16 cellular contexts compared by ENCODE assay signal in genomic region chr19:4199699-4200293, GRCh38. TPM values are rescaled to one million over a fixed set of nuclear protein-coding genes. Genes with fewer than 3 reads are reported as not detected.
DNase-seq lines count a peak whose midpoint lies in the region; ATAC-seq, FAIRE-seq and TF ChIP-seq lines count a peak whose summit lies in the region.
"Had no signal": no experiment of that assay in that cellular context is flagged by ENCODE, and none has a peak within 500 bp of the region (broad histone marks: within the 10 kb centered on the region; RNA-seq: fewer than 3 reads in every experiment).

No MANE protein-coding gene starts in this region.

- no peak for TF ChIP-seq EP300 in HepG2 (IDR thresholded peaks at IDR 0.05; ENCODE audit: low read depth in 2 of 2, low read length in 2 of 2)
- no peak for TF ChIP-seq EP300 in HepG2 (CRISPR knock-in tag; IDR thresholded peaks at IDR 0.05; ENCODE audit: borderline replicate concordance)

- BruUV-seq in Calu3 (replicated peaks; lab: Mats Ljungman, UMichigan), result no TSS peak
- BruUV-seq in PC-9 (replicated peaks; lab: Mats Ljungman, UMichigan), result no TSS peak
- BruUV-seq in HepG2 (replicated peaks; lab: Mats Ljungman, UMichigan), result no TSS peak

- in situ Hi-C loops in HepG2 (cut with HindIII; ENCODE audit: extremely low pct_ligation_motif_present, low pct_unique_long_range_greater_than_20kb), result loop anchor here (5.0 to 25.0 kb wide), 2 partner anchors 212 to 337 kb away; partner anchors contain the start of genes EEF2 and ZFR2

- no peak overlapping the region for H3K4me3 Mint-ChIP-seq in Calu3 (ENCODE audit: low read depth, unreplicated experiment)
- no peak overlapping the region for H3K4me3 Mint-ChIP-seq in HFFc6
- H3K4me3 Mint-ChIP-seq in activated T-cell treated with anti-CD3 and anti-CD28 coated beads, Interleukin-2, amount 50 U/mL, for 4 hours, result no peak overlapping the region
- no peak overlapping the region for H3K4me3 Mint-ChIP-seq in activated CD4-positive, alpha-beta memory T cell treated with anti-CD3 and anti-CD28 coated beads for 36 hours
- H3K4me3 Mint-ChIP-seq: effector memory CD8-positive, alpha-beta T cell had no signal

- H3K4me1 Mint-ChIP-seq in Calu3 (ENCODE audit: low read depth, unreplicated experiment) (peaks cover 12% of the 10 kb centered on the region), HFFc6 (ENCODE audit: low read depth) (peaks cover 18% of the 10 kb centered on the region)
- peaks cover 11% of the 10 kb centered on the region for H3K4me1 Mint-ChIP-seq in activated T-cell treated with anti-CD3 and anti-CD28 coated beads, Interleukin-2, amount 50 U/mL, for 4 hours (ENCODE audit: low read depth)
- peaks cover 9% of the 10 kb centered on the region for H3K4me1 Mint-ChIP-seq in activated CD4-positive, alpha-beta memory T cell treated with anti-CD3 and anti-CD28 coated beads for 36 hours (ENCODE audit: low read depth)

- H3K27me3 ChIP-seq in PC-9 (ENCODE audit: insufficient read depth, low read depth), result no peaks in the 10 kb centered on the region
- peaks cover 7 to 48% of the 10 kb centered on the region in 2 experiments; a peak in 4 of 5 replicates for H3K27me3 ChIP-seq in HepG2 (ENCODE audit: control insufficient read depth in 1 of 2, insufficient read depth in 2 of 2, low read length in 2 of 2)

- H3K27ac ChIP-seq in PC-9 (no peak overlapping the region), HepG2 (ENCODE audit: extremely low read length, insufficient read depth, low read length) (no peak overlapping the region)
- H3K27ac ChIP-seq: cardiac muscle cell, SK-N-MC had no signal

- no peaks in the 10 kb centered on the region for H3K79me2 ChIP-seq in PC-9 (ENCODE audit: low read depth)
- no peaks in the 10 kb centered on the region for H3K79me2 ChIP-seq in HepG2 (ENCODE audit: insufficient read depth, low read length)

- H3F3A ChIP-seq in PC-9 (ENCODE audit: insufficient read depth, low read depth), result no peaks in the 10 kb centered on the region

- DNase-seq in Calu3 (peak; percentile 37), HFFc6 (no peak), PC-9 (no peak), HepG2 (ENCODE audit: low spot score) (peak; percentile 34)
- no peak for DNase-seq in activated T-cell treated with anti-CD3 and anti-CD28 coated beads, Interleukin-2, amount 50 U/mL, for 4 hours
- no peak for DNase-seq in activated CD4-positive, alpha-beta memory T cell treated with anti-CD3 and anti-CD28 coated beads for 36 hours
- DNase-seq: activated CD4-positive, alpha-beta T cell treated with anti-CD3 and anti-CD28 coated beads, Interleukin-2, amount 50 U/mL, for 48 hours; activated T-cell treated with anti-CD3 and anti-CD28 coated beads, Interleukin-2, amount 50 U/mL, for 48 hours; DND-41; effector memory CD8-positive, alpha-beta T cell; naive thymus-derived CD8-positive, alpha-beta T cell had no signal

- POLR2A ChIA-PET in PC-9 (lab: Charles Lee; ENCODE audit: unreplicated experiment) (no interaction called here), HepG2 (lab: Yijun Ruan, JAX) (no interaction called here)
- POLR2A ChIA-PET in activated CD4-positive, alpha-beta memory T cell treated with anti-CD3 and anti-CD28 coated beads for 36 hours (lab: Charles Lee), result no interaction called here

- peaks cover 10% of the 10 kb centered on the region for H3K36me3 Mint-ChIP-seq in Calu3 (ENCODE audit: insufficient read depth, unreplicated experiment)
- peaks cover 9% of the 10 kb centered on the region; the same call in 1 of the 2 replicates for H3K36me3 Mint-ChIP-seq in HFFc6 (ENCODE audit: low read depth)
- H3K36me3 Mint-ChIP-seq in activated T-cell treated with anti-CD3 and anti-CD28 coated beads, Interleukin-2, amount 50 U/mL, for 4 hours (ENCODE audit: insufficient read depth), result no peaks in the 10 kb centered on the region
- H3K36me3 Mint-ChIP-seq in activated CD4-positive, alpha-beta memory T cell treated with anti-CD3 and anti-CD28 coated beads for 36 hours, result peaks cover 6% of the 10 kb centered on the region

- WGBS in HepG2 (ENCODE audit: low lambda C conversion rate), result 9% methylated on average over 5 of the region's 33 CpGs

- TF ChIP-seq CTCF in Calu3 (IDR thresholded peaks at IDR 0.05; ENCODE audit: unreplicated experiment) (no peak), HFFc6 (IDR thresholded peaks at IDR 0.05) (0 out of 2 replicates have a peak, but pooled peaks have one; percentile 7), PC-9 (conservative IDR thresholded peaks at IDR 0.05) (peak; percentile 57), HepG2 (CRISPR knock-in tag; IDR thresholded peaks at IDR 0.05) (peak; percentile 63)

- TF ChIP-seq POLR2A in HepG2 (IDR thresholded peaks at IDR 0.05; ENCODE audit: insufficient read depth in 1 of 2, low read depth in 2 of 2, low read length in 2 of 2), result no peak

- H3K27ac Mint-ChIP-seq in Calu3 (ENCODE audit: unreplicated experiment), result no peak overlapping the region
- H3K27ac Mint-ChIP-seq in HFFc6, result no peak overlapping the region
- H3K27ac Mint-ChIP-seq in activated CD4-positive, alpha-beta memory T cell treated with anti-CD3 and anti-CD28 coated beads for 36 hours, result no peak overlapping the region

- H2AFZ ChIP-seq in PC-9, result no peak overlapping the region
- H2AFZ ChIP-seq in HepG2 (ENCODE audit: low read length), result no peak overlapping the region

- peaks cover 7% of the 10 kb centered on the region for H3K9me3 Mint-ChIP-seq in Calu3 (ENCODE audit: low read depth, unreplicated experiment)
- H3K9me3 Mint-ChIP-seq in HFFc6, result peaks cover 6% of the 10 kb centered on the region
- no peaks in the 10 kb centered on the region for H3K9me3 Mint-ChIP-seq in activated T-cell treated with anti-CD3 and anti-CD28 coated beads, Interleukin-2, amount 50 U/mL, for 4 hours
- H3K9me3 Mint-ChIP-seq in activated CD4-positive, alpha-beta memory T cell treated with anti-CD3 and anti-CD28 coated beads for 36 hours, result peaks cover 9% of the 10 kb centered on the region
- H3K9me3 Mint-ChIP-seq: effector memory CD8-positive, alpha-beta T cell had no signal

- no peaks in the 10 kb centered on the region for H3K4me1 ChIP-seq in PC-9 (replicated peaks; ENCODE audit: insufficient read depth)
- peaks cover 22% of the 10 kb centered on the region for H3K4me1 ChIP-seq in HepG2 (ENCODE audit: insufficient read depth, low read length)

- H3K4me3 ChIP-seq in PC-9 (no peak overlapping the region), HepG2 (replicated peaks in 1 of 3; ENCODE audit: insufficient read depth in 1 of 3, low read depth in 2 of 3, low read length in 3 of 3) (no peak overlapping the region)
- H3K4me3 ChIP-seq: cardiac muscle cell, SK-N-MC had no signal

- H3K9me3 ChIP-seq in PC-9 (ENCODE audit: insufficient read depth, low read depth) (no peaks in the 10 kb centered on the region), HepG2 (ENCODE audit: low read length) (no peaks in the 10 kb centered on the region)

- ATAC-seq in HepG2, result peak; percentile 80
- ATAC-seq in activated T-cell treated with anti-CD3 and anti-CD28 coated beads, Interleukin-2, amount 50 U/mL, for 4 hours, result no peak
- no peak for ATAC-seq in HG02970 (IDR thresholded peaks at IDR 0.05; ENCODE audit: low FRiP score, unreplicated experiment)
- ATAC-seq: effector memory CD8-positive, alpha-beta T cell; naive thymus-derived CD8-positive, alpha-beta T cell had no signal

- no peaks in the 10 kb centered on the region for H3K9me2 ChIP-seq in PC-9 (ENCODE audit: insufficient read depth)

- H3K36me3 ChIP-seq in PC-9 (ENCODE audit: low read depth) (no peaks in the 10 kb centered on the region), HepG2 (replicated peaks in 1 of 2; ENCODE audit: control insufficient read depth in 1 of 2, insufficient read depth in 2 of 2, low read length in 2 of 2) (no peaks in the 10 kb centered on the region)
- H3K36me3 ChIP-seq: cardiac muscle cell had no signal

- no peak overlapping the region for H3K9ac ChIP-seq in HepG2 (ENCODE audit: insufficient read depth, low read depth, low read length)

- no peak for FAIRE-seq in HepG2 (lab: Jason Lieb, UNC)

- H3K4me2 ChIP-seq in PC-9 (peak overlapping the region; percentile 40), HepG2 (ENCODE audit: low read depth, low read length) (no peak overlapping the region; the same call in 1 of the 2 replicates)

- intact Hi-C loops in Calu3 (cut with micrococcal nuclease; ENCODE audit: unreplicated experiment) (loop anchor here (5.0 to 10.0 kb wide), 2 partner anchors 212 to 345 kb away; partner anchors contain the start of gene EEF2), PC-9 (cut with micrococcal nuclease; ENCODE audit: unreplicated experiment) (loop anchor here (5.0 to 10.0 kb wide), 2 partner anchors 57 to 875 kb away; no protein-coding TSS in a partner anchor), HepG2 (cut with micrococcal nuclease; ENCODE audit: unreplicated experiment) (no loop called here)
- intact Hi-C loops in activated CD4-positive, alpha-beta memory T cell treated with anti-CD3 and anti-CD28 coated beads for 36 hours (cut with micrococcal nuclease), result loop anchor here (5.0 kb wide), 1 partner anchor 57 kb away; no protein-coding TSS in a partner anchor

- CTCF ChIA-PET in Calu3 (lab: Charles Lee), result interaction anchor here (0.6 to 1.6 kb wide), 3 partner anchors 34 to 348 kb away, joined by 3 to 6 read pairs (median 3); no protein-coding TSS in a partner anchor
- CTCF ChIA-PET in PC-9 (lab: Charles Lee), result interaction anchor here (0.7 kb wide), 1 partner anchor 83 kb away, joined by 3 read pairs; no protein-coding TSS in a partner anchor
- CTCF ChIA-PET in HepG2 (lab: Yijun Ruan, JAX; ENCODE audit: low intra/inter-chr PET ratio, low total read pairs), result interaction anchor here (1.2 kb wide), 2 partner anchors 14 to 59 kb away, joined by 3 read pairs; no protein-coding TSS in a partner anchor
- CTCF ChIA-PET in activated CD4-positive, alpha-beta memory T cell treated with anti-CD3 and anti-CD28 coated beads for 36 hours (lab: Charles Lee), result no interaction called here

- peaks cover 72% of the 10 kb centered on the region for H3K27me3 Mint-ChIP-seq in Calu3 (ENCODE audit: unreplicated experiment)
- H3K27me3 Mint-ChIP-seq in HFFc6 (ENCODE audit: insufficient read depth), result peaks cover 27% of the 10 kb centered on the region
- peaks cover 38% of the 10 kb centered on the region for H3K27me3 Mint-ChIP-seq in activated T-cell treated with anti-CD3 and anti-CD28 coated beads, Interleukin-2, amount 50 U/mL, for 4 hours (ENCODE audit: low read depth)
- peaks cover 33% of the 10 kb centered on the region for H3K27me3 Mint-ChIP-seq in activated CD4-positive, alpha-beta memory T cell treated with anti-CD3 and anti-CD28 coated beads for 36 hours

- H4K20me1 ChIP-seq in PC-9 (ENCODE audit: insufficient read depth) (no peaks in the 10 kb centered on the region), HepG2 (ENCODE audit: insufficient read depth, low read length) (no peaks in the 10 kb centered on the region)

- TF ChIP-seq RAD21 in HepG2 (CRISPR knock-in tag; IDR thresholded peaks at IDR 0.05), result no peak

RNA-seq across cellular contexts. Expression of gene ANKRD24, which starts 17.3 kb away (rescaled TPM):
- total RNA-seq in Calu3 (2022), result 0.76 and 1.4 TPM in 2 replicates
- under 1 TPM; 0.11 to 0.81 (median 0.54) TPM for total RNA-seq in HFFc6 (2021; fragmentation: NEBNext Ultra II Directional; extraction: Animal tissue kit (Norgen Biotek cat#: 25700))
- total RNA-seq in PC-9 (2021), result 0.79 and 1.0 TPM in 2 replicates
- total RNA-seq in HepG2 (2016; rRNA removed; fragmentation: Illumina TruSeq; extraction: Trizol), result 0.13 TPM in 1 of 2 replicates, not detected in the other
- not detected in 2 replicates for total RNA-seq in HepG2 (2016; cell fraction: cytosol; rRNA removed; fragmentation: Illumina TruSeq; extraction: Trizol; ENCODE audit: low read depth)
- 0.06 and 0.19 TPM in 2 replicates for total RNA-seq in HepG2 (2016; cell fraction: insoluble cytoplasmic fraction; rRNA removed; fragmentation: Illumina TruSeq; extraction: Trizol)
- not detected in 2 replicates for total RNA-seq in HepG2 (2016; cell fraction: membrane; rRNA removed; fragmentation: Illumina TruSeq; extraction: Trizol)
- total RNA-seq in HepG2 (2016; cell fraction: nucleus; rRNA removed; fragmentation: Illumina TruSeq; extraction: Trizol), result 0.22 TPM in 1 of 2 replicates, not detected in the other
- 0.17 and 0.24 TPM in 2 replicates for polyA plus RNA-seq in HepG2 (2011; rRNA removed)
- 0.15 and 0.19 TPM in 2 replicates for polyA plus RNA-seq in HepG2 (2011; cell fraction: cytosol; rRNA removed)
- 0.97 and 1.2 TPM in 2 replicates for polyA plus RNA-seq in HepG2 (2011; cell fraction: nucleus; rRNA removed)
- 0.13 and 0.28 TPM in 2 replicates for polyA plus RNA-seq in HepG2 (2012)
- polyA plus RNA-seq in HepG2 (2016; cell fraction: cytosol; fragmentation: Illumina TruSeq; extraction: Trizol; ENCODE audit: low read depth), result not detected in 2 replicates
- not detected in 2 replicates for polyA plus RNA-seq in HepG2 (2016; cell fraction: insoluble cytoplasmic fraction; fragmentation: Illumina TruSeq; extraction: Trizol; ENCODE audit: low read depth)
- not detected in 2 replicates for polyA plus RNA-seq in HepG2 (2016; cell fraction: membrane; fragmentation: Illumina TruSeq; extraction: Trizol; ENCODE audit: low read depth)
- polyA plus RNA-seq in HepG2 (2016; cell fraction: nucleus; fragmentation: Illumina TruSeq; extraction: Trizol; ENCODE audit: insufficient read depth, low read depth), result 0.36 and 0.63 TPM in 2 replicates
- 0.07 and 0.20 TPM in 2 replicates for polyA minus RNA-seq in HepG2 (2011; rRNA and poly(A)+ RNA removed; ENCODE audit: low replicate concordance)
- polyA minus RNA-seq in HepG2 (2011; cell fraction: cytosol; rRNA and poly(A)+ RNA removed), result not detected in 2 replicates
- polyA minus RNA-seq in HepG2 (2011; cell fraction: nucleus; rRNA and poly(A)+ RNA removed), result 0.25 TPM in 1 of 2 replicates, not detected in the other
- total RNA-seq in activated T-cell treated with anti-CD3 and anti-CD28 coated beads, Interleukin-2, amount 50 U/mL, for 4 hours, result under 1 TPM; 0.25 to 0.71 (median 0.26) TPM
- 1 to 10 TPM; 1.7 to 1.8 TPM for total RNA-seq in activated CD4-positive, alpha-beta memory T cell treated with anti-CD3 and anti-CD28 coated beads for 36 hours

RNA-seq across cellular contexts. Expression of gene SIRT6, which starts 17.4 kb away (rescaled TPM):
- total RNA-seq in Calu3 (2022) (22.9 and 26.6 TPM in 2 replicates), PC-9 (2021) (22.2 and 23.2 TPM in 2 replicates), HepG2 (2016; rRNA removed; fragmentation: Illumina TruSeq; extraction: Trizol) (8.6 and 11.0 TPM in 2 replicates)
- total RNA-seq in HFFc6 (2021; fragmentation: NEBNext Ultra II Directional; extraction: Animal tissue kit (Norgen Biotek cat#: 25700)), result 10 to 100 TPM; 23.4 to 27.5 (median 25.2) TPM
- total RNA-seq in HepG2 (2016; cell fraction: cytosol; rRNA removed; fragmentation: Illumina TruSeq; extraction: Trizol; ENCODE audit: low read depth), result 7.2 and 9.1 TPM in 2 replicates
- total RNA-seq in HepG2 (2016; cell fraction: insoluble cytoplasmic fraction; rRNA removed; fragmentation: Illumina TruSeq; extraction: Trizol), result 7.9 and 10.6 TPM in 2 replicates
- total RNA-seq in HepG2 (2016; cell fraction: membrane; rRNA removed; fragmentation: Illumina TruSeq; extraction: Trizol), result 7.5 and 8.1 TPM in 2 replicates
- 7.0 and 8.1 TPM in 2 replicates for total RNA-seq in HepG2 (2016; cell fraction: nucleus; rRNA removed; fragmentation: Illumina TruSeq; extraction: Trizol)
- 18.4 and 20.7 TPM in 2 replicates for polyA plus RNA-seq in HepG2 (2011; rRNA removed)
- 12.2 and 19.4 TPM in 2 replicates for polyA plus RNA-seq in HepG2 (2011; cell fraction: cytosol; rRNA removed)
- 69.5 and 82.9 TPM in 2 replicates for polyA plus RNA-seq in HepG2 (2011; cell fraction: nucleus; rRNA removed)
- 7.3 and 9.2 TPM in 2 replicates for polyA plus RNA-seq in HepG2 (2012)
- 4.6 and 5.1 TPM in 2 replicates for polyA plus RNA-seq in HepG2 (2016; cell fraction: cytosol; fragmentation: Illumina TruSeq; extraction: Trizol; ENCODE audit: low read depth)
- 9.5 and 10.8 TPM in 2 replicates for polyA plus RNA-seq in HepG2 (2016; cell fraction: insoluble cytoplasmic fraction; fragmentation: Illumina TruSeq; extraction: Trizol; ENCODE audit: low read depth)
- 6.0 TPM in 2 replicates for polyA plus RNA-seq in HepG2 (2016; cell fraction: membrane; fragmentation: Illumina TruSeq; extraction: Trizol; ENCODE audit: low read depth)
- polyA plus RNA-seq in HepG2 (2016; cell fraction: nucleus; fragmentation: Illumina TruSeq; extraction: Trizol; ENCODE audit: insufficient read depth, low read depth), result 31.6 and 35.6 TPM in 2 replicates
- 18.0 and 19.2 TPM in 2 replicates for polyA minus RNA-seq in HepG2 (2011; rRNA and poly(A)+ RNA removed; ENCODE audit: low replicate concordance)
- 6.8 and 7.4 TPM in 2 replicates for polyA minus RNA-seq in HepG2 (2011; cell fraction: cytosol; rRNA and poly(A)+ RNA removed)
- 9.0 TPM in 2 replicates for polyA minus RNA-seq in HepG2 (2011; cell fraction: nucleus; rRNA and poly(A)+ RNA removed)
- 10 to 100 TPM; 42.9 to 48.2 (median 43.9) TPM for total RNA-seq in activated T-cell treated with anti-CD3 and anti-CD28 coated beads, Interleukin-2, amount 50 U/mL, for 4 hours
- 10 to 100 TPM; 28.0 to 29.7 TPM for total RNA-seq in activated CD4-positive, alpha-beta memory T cell treated with anti-CD3 and anti-CD28 coated beads for 36 hours

RNA-seq across cellular contexts. Expression of gene EBI3, which starts 29.5 kb away (rescaled TPM):
- total RNA-seq in Calu3 (2022) (1.2 and 1.6 TPM in 2 replicates), PC-9 (2021) (not detected in 2 replicates), HepG2 (2016; rRNA removed; fragmentation: Illumina TruSeq; extraction: Trizol) (not detected in 2 replicates)
- total RNA-seq in HFFc6 (2021; fragmentation: NEBNext Ultra II Directional; extraction: Animal tissue kit (Norgen Biotek cat#: 25700)), result under 1 TPM; 0.17 to 0.61 (median 0.37) TPM
- total RNA-seq in HepG2 (2016; cell fraction: cytosol; rRNA removed; fragmentation: Illumina TruSeq; extraction: Trizol; ENCODE audit: low read depth), result not detected in 2 replicates
- total RNA-seq in HepG2 (2016; cell fraction: insoluble cytoplasmic fraction; rRNA removed; fragmentation: Illumina TruSeq; extraction: Trizol), result 0.16 and 0.28 TPM in 2 replicates
- not detected in 2 replicates for total RNA-seq in HepG2 (2016; cell fraction: membrane; rRNA removed; fragmentation: Illumina TruSeq; extraction: Trizol)
- total RNA-seq in HepG2 (2016; cell fraction: nucleus; rRNA removed; fragmentation: Illumina TruSeq; extraction: Trizol), result not detected in 2 replicates
- 3.4 and 8.3 TPM in 2 replicates for polyA plus RNA-seq in HepG2 (2011; rRNA removed)
- 3.7 and 5.7 TPM in 2 replicates for polyA plus RNA-seq in HepG2 (2011; cell fraction: cytosol; rRNA removed)
- 5.8 TPM in 2 replicates for polyA plus RNA-seq in HepG2 (2011; cell fraction: nucleus; rRNA removed)
- 5.3 and 5.5 TPM in 2 replicates for polyA plus RNA-seq in HepG2 (2012)
- 0.20 TPM in 1 of 2 replicates, not detected in the other for polyA plus RNA-seq in HepG2 (2016; cell fraction: cytosol; fragmentation: Illumina TruSeq; extraction: Trizol; ENCODE audit: low read depth)
- polyA plus RNA-seq in HepG2 (2016; cell fraction: insoluble cytoplasmic fraction; fragmentation: Illumina TruSeq; extraction: Trizol; ENCODE audit: low read depth), result not detected in 2 replicates
- not detected in 2 replicates for polyA plus RNA-seq in HepG2 (2016; cell fraction: membrane; fragmentation: Illumina TruSeq; extraction: Trizol; ENCODE audit: low read depth)
- 0.83 TPM in 1 of 2 replicates, not detected in the other for polyA plus RNA-seq in HepG2 (2016; cell fraction: nucleus; fragmentation: Illumina TruSeq; extraction: Trizol; ENCODE audit: insufficient read depth, low read depth)
- polyA minus RNA-seq in HepG2 (2011; rRNA and poly(A)+ RNA removed; ENCODE audit: low replicate concordance), result 2.3 and 3.4 TPM in 2 replicates
- polyA minus RNA-seq in HepG2 (2011; cell fraction: cytosol; rRNA and poly(A)+ RNA removed), result 3.4 TPM in 1 of 2 replicates, not detected in the other
- 1.5 and 1.8 TPM in 2 replicates for polyA minus RNA-seq in HepG2 (2011; cell fraction: nucleus; rRNA and poly(A)+ RNA removed)
- 10 to 100 TPM in 1 of 3 donors, 1 to 10 TPM in 2; 6.3 to 26.2 (median 9.9) TPM for total RNA-seq in activated T-cell treated with anti-CD3 and anti-CD28 coated beads, Interleukin-2, amount 50 U/mL, for 4 hours
- 10 to 100 TPM; 11.0 to 14.2 TPM for total RNA-seq in activated CD4-positive, alpha-beta memory T cell treated with anti-CD3 and anti-CD28 coated beads for 36 hours
- total RNA-seq: cardiac muscle cell, OCI-LY7 had no signal
- polyA plus RNA-seq: cardiac muscle cell; naive thymus-derived CD8-positive, alpha-beta T cell had no signal

RNA-seq across cellular contexts. Expression of gene CREB3L3, which starts 46.4 kb away (rescaled TPM):
- total RNA-seq in Calu3 (2022) (0.14 and 0.44 TPM in 2 replicates), PC-9 (2021) (not detected in 2 replicates), HepG2 (2016; rRNA removed; fragmentation: Illumina TruSeq; extraction: Trizol) (3.8 and 4.5 TPM in 2 replicates)
- total RNA-seq in HFFc6 (2021; fragmentation: NEBNext Ultra II Directional; extraction: Animal tissue kit (Norgen Biotek cat#: 25700)), result not detected
- 0.61 and 1.3 TPM in 2 replicates for total RNA-seq in HepG2 (2016; cell fraction: cytosol; rRNA removed; fragmentation: Illumina TruSeq; extraction: Trizol; ENCODE audit: low read depth)
- 2.7 and 4.7 TPM in 2 replicates for total RNA-seq in HepG2 (2016; cell fraction: insoluble cytoplasmic fraction; rRNA removed; fragmentation: Illumina TruSeq; extraction: Trizol)
- 1.9 and 2.1 TPM in 2 replicates for total RNA-seq in HepG2 (2016; cell fraction: membrane; rRNA removed; fragmentation: Illumina TruSeq; extraction: Trizol)
- 5.9 and 7.0 TPM in 2 replicates for total RNA-seq in HepG2 (2016; cell fraction: nucleus; rRNA removed; fragmentation: Illumina TruSeq; extraction: Trizol)
- 3.8 and 7.0 TPM in 2 replicates for polyA plus RNA-seq in HepG2 (2011; rRNA removed)
- 3.1 and 5.0 TPM in 2 replicates for polyA plus RNA-seq in HepG2 (2011; cell fraction: cytosol; rRNA removed)
- polyA plus RNA-seq in HepG2 (2011; cell fraction: nucleus; rRNA removed), result 7.4 and 9.2 TPM in 2 replicates
- polyA plus RNA-seq in HepG2 (2012), result 13.4 and 16.9 TPM in 2 replicates
- polyA plus RNA-seq in HepG2 (2016; cell fraction: cytosol; fragmentation: Illumina TruSeq; extraction: Trizol; ENCODE audit: low read depth), result 2.1 and 2.2 TPM in 2 replicates
- polyA plus RNA-seq in HepG2 (2016; cell fraction: insoluble cytoplasmic fraction; fragmentation: Illumina TruSeq; extraction: Trizol; ENCODE audit: low read depth), result 11.1 and 13.5 TPM in 2 replicates
- 4.0 and 5.2 TPM in 2 replicates for polyA plus RNA-seq in HepG2 (2016; cell fraction: membrane; fragmentation: Illumina TruSeq; extraction: Trizol; ENCODE audit: low read depth)
- polyA plus RNA-seq in HepG2 (2016; cell fraction: nucleus; fragmentation: Illumina TruSeq; extraction: Trizol; ENCODE audit: insufficient read depth, low read depth), result 28.4 and 29.8 TPM in 2 replicates
- polyA minus RNA-seq in HepG2 (2011; rRNA and poly(A)+ RNA removed; ENCODE audit: low replicate concordance), result 0.09 and 2.9 TPM in 2 replicates
- polyA minus RNA-seq in HepG2 (2011; cell fraction: cytosol; rRNA and poly(A)+ RNA removed), result 1.7 and 3.2 TPM in 2 replicates
- 2.1 and 2.6 TPM in 2 replicates for polyA minus RNA-seq in HepG2 (2011; cell fraction: nucleus; rRNA and poly(A)+ RNA removed)
- under 1 TPM in 1 of 3 donors, not detected in 2; 0.08 TPM for total RNA-seq in activated T-cell treated with anti-CD3 and anti-CD28 coated beads, Interleukin-2, amount 50 U/mL, for 4 hours
- not detected for total RNA-seq in activated CD4-positive, alpha-beta memory T cell treated with anti-CD3 and anti-CD28 coated beads for 36 hours
- total RNA-seq: cardiac muscle cell; lower leg skin; naive thymus-derived CD8-positive, alpha-beta T cell had no signal
- polyA plus RNA-seq: cardiac muscle cell; naive thymus-derived CD8-positive, alpha-beta T cell had no signal

RNA-seq across cellular contexts. Expression of gene YJU2, which starts 47.1 kb away (rescaled TPM):
- total RNA-seq in Calu3 (2022), result 7.8 and 10.4 TPM in 2 replicates
- 10 to 100 TPM; 12.0 to 17.7 (median 16.1) TPM for total RNA-seq in HFFc6 (2021; fragmentation: NEBNext Ultra II Directional; extraction: Animal tissue kit (Norgen Biotek cat#: 25700))
- total RNA-seq in PC-9 (2021), result 8.7 and 11.0 TPM in 2 replicates
- 17.9 and 18.4 TPM in 2 replicates for total RNA-seq in HepG2 (2016; rRNA removed; fragmentation: Illumina TruSeq; extraction: Trizol)
- total RNA-seq in HepG2 (2016; cell fraction: cytosol; rRNA removed; fragmentation: Illumina TruSeq; extraction: Trizol; ENCODE audit: low read depth), result 4.0 and 4.7 TPM in 2 replicates
- total RNA-seq in HepG2 (2016; cell fraction: insoluble cytoplasmic fraction; rRNA removed; fragmentation: Illumina TruSeq; extraction: Trizol), result 16.8 and 19.4 TPM in 2 replicates
- 6.4 and 6.7 TPM in 2 replicates for total RNA-seq in HepG2 (2016; cell fraction: membrane; rRNA removed; fragmentation: Illumina TruSeq; extraction: Trizol)
- 7.2 and 7.7 TPM in 2 replicates for total RNA-seq in HepG2 (2016; cell fraction: nucleus; rRNA removed; fragmentation: Illumina TruSeq; extraction: Trizol)
- 9.3 and 10.1 TPM in 2 replicates for polyA plus RNA-seq in HepG2 (2011; rRNA removed)
- polyA plus RNA-seq in HepG2 (2011; cell fraction: cytosol; rRNA removed), result 10.6 and 14.7 TPM in 2 replicates
- 10.0 and 11.4 TPM in 2 replicates for polyA plus RNA-seq in HepG2 (2011; cell fraction: nucleus; rRNA removed)
- polyA plus RNA-seq in HepG2 (2012), result 9.3 and 9.9 TPM in 2 replicates
- 3.4 and 4.1 TPM in 2 replicates for polyA plus RNA-seq in HepG2 (2016; cell fraction: cytosol; fragmentation: Illumina TruSeq; extraction: Trizol; ENCODE audit: low read depth)
- 17.9 and 20.2 TPM in 2 replicates for polyA plus RNA-seq in HepG2 (2016; cell fraction: insoluble cytoplasmic fraction; fragmentation: Illumina TruSeq; extraction: Trizol; ENCODE audit: low read depth)
- polyA plus RNA-seq in HepG2 (2016; cell fraction: membrane; fragmentation: Illumina TruSeq; extraction: Trizol; ENCODE audit: low read depth), result 4.1 and 5.0 TPM in 2 replicates
- 13.9 and 14.9 TPM in 2 replicates for polyA plus RNA-seq in HepG2 (2016; cell fraction: nucleus; fragmentation: Illumina TruSeq; extraction: Trizol; ENCODE audit: insufficient read depth, low read depth)
- 8.4 and 18.8 TPM in 2 replicates for polyA minus RNA-seq in HepG2 (2011; rRNA and poly(A)+ RNA removed; ENCODE audit: low replicate concordance)
- 4.8 and 6.3 TPM in 2 replicates for polyA minus RNA-seq in HepG2 (2011; cell fraction: cytosol; rRNA and poly(A)+ RNA removed)
- 6.6 and 8.1 TPM in 2 replicates for polyA minus RNA-seq in HepG2 (2011; cell fraction: nucleus; rRNA and poly(A)+ RNA removed)
- total RNA-seq in activated T-cell treated with anti-CD3 and anti-CD28 coated beads, Interleukin-2, amount 50 U/mL, for 4 hours, result 10 to 100 TPM; 59.7 to 60.7 (median 59.9) TPM
- 10 to 100 TPM; 24.0 to 25.5 TPM for total RNA-seq in activated CD4-positive, alpha-beta memory T cell treated with anti-CD3 and anti-CD28 coated beads for 36 hours

Comparison
In these comparisons a context has a peak if more than half of its experiments do, and no peak if none do; other contexts are left out.
1. DNase-seq: peak in Calu3 (single experiment) and HepG2 (single experiment); none in HFFc6 (single experiment), PC-9 (0 of 2), activated T-cell treated with anti-CD3 and anti-CD28 coated beads, Interleukin-2, amount 50 U/mL, for 4 hours (single experiment) and activated CD4-positive, alpha-beta memory T cell treated with anti-CD3 and anti-CD28 coated beads for 36 hours (single experiment).